20 cellular contexts compared by ENCODE assay signal in genomic region chr2:64120008-64120407, GRCh38. TPM values are rescaled to one million over a fixed set of nuclear protein-coding genes. Genes with fewer than 3 reads are reported as not detected.
DNase-seq lines count a peak whose midpoint lies in the region; ATAC-seq and TF ChIP-seq lines count a peak whose summit lies in the region.
"Had no signal": no experiment of that assay in that cellular context is flagged by ENCODE, and none has a peak within 500 bp of the region (broad histone marks: within the 10 kb centered on the region; RNA-seq: fewer than 3 reads in every experiment).

No MANE protein-coding gene starts in this region.

- DNase-seq in NCI-H524 treated with DMSO at 0.1 percent for 48 hours (lab: John Stamatoyannopoulos, UW) (peak; percentile 19), mammary epithelial cell (no peak), left lung (no peak), upper lobe of right lung (no peak), spleen (no peak), left ventricle myocardium inferior (no peak), NCI-H146 (lab: John Stamatoyannopoulos, UW) (no peak)
- DNase-seq: ACHN, C1 segment of cervical spinal cord, DMS79 treated with DMSO at 0.1 percent for 48 hours, HCEC 1CT, IMR-90, MG63, NCI-H1048, NCI-H1436, NCI-H2029, NCI-H446, NCI-H69, SIG-M5 had no signal

- H3K27ac ChIP-seq in mammary epithelial cell (ENCODE audit: insufficient read depth, low read depth, low read length) (peak overlapping the region; percentile 80), left lung (peak overlapping the region; percentile 28 to 40), upper lobe of right lung (peak overlapping the region; percentile 30), spleen (no peak overlapping the region), left ventricle myocardium inferior (replicated peaks) (no peak overlapping the region)

- H3K27me3 ChIP-seq in mammary epithelial cell (ENCODE audit: insufficient read depth, low read length): no peaks in the 10 kb centered on the region
- no peaks in the 10 kb centered on the region for H3K27me3 ChIP-seq in left lung
- no peaks in the 10 kb centered on the region for H3K27me3 ChIP-seq in upper lobe of right lung
- no peaks in the 10 kb centered on the region for H3K27me3 ChIP-seq in spleen (replicated peaks in 1 of 7)
- H3K27me3 ChIP-seq in left ventricle myocardium inferior (ENCODE audit: low read depth): no peaks in the 10 kb centered on the region
- H3K27me3 ChIP-seq: MG63 had no signal

- WGBS in mammary epithelial cell (ENCODE audit: low coverage, missing lambda C conversion rate): 100% methylated on average over 2 of the region's 2 CpGs
- 93 to 99% (median 97%) methylated on average over 2 of the region's 2 CpGs for WGBS in spleen, 5 donors

- no TSS peak for BruUV-seq in mammary epithelial cell (replicated peaks; lab: Mats Ljungman, UMichigan)

- no peaks in the 10 kb centered on the region for H3K9me3 ChIP-seq in mammary epithelial cell (replicated peaks; ENCODE audit: insufficient read depth, low read length)
- no peaks in the 10 kb centered on the region for H3K9me3 ChIP-seq in left lung
- H3K9me3 ChIP-seq in upper lobe of right lung: no peaks in the 10 kb centered on the region
- H3K9me3 ChIP-seq in spleen: no peaks in the 10 kb centered on the region
- H3K9me3 ChIP-seq in left ventricle myocardium inferior (replicated peaks): peaks cover 7% of the 10 kb centered on the region
- H3K9me3 ChIP-seq: MG63 had no signal

- H3K4me1 ChIP-seq in mammary epithelial cell (ENCODE audit: insufficient read depth, low read length) (peaks cover 29% of the 10 kb centered on the region), left lung (peaks cover 8 to 65% of the 10 kb centered on the region in 2 donors), upper lobe of right lung (peaks cover 50% of the 10 kb centered on the region), spleen (peaks cover 14 to 91% (median 59%) of the 10 kb centered on the region in 6 donors), left ventricle myocardium inferior (peaks cover 57% of the 10 kb centered on the region)

- TF ChIP-seq CTCF in mammary epithelial cell (conservative IDR thresholded peaks at IDR 0.05 in 1 of 2, IDR thresholded peaks at IDR 0.05 in 1 of 2; ENCODE audit: extremely low read depth in 1 of 2, insufficient read depth in 1 of 2, low read depth in 1 of 2, low read length in 2 of 2) (no peak), left lung (IDR thresholded peaks at IDR 0.05) (no peak), upper lobe of right lung (IDR thresholded peaks at IDR 0.05) (no peak), spleen (IDR thresholded peaks at IDR 0.05 in 8 of 11, conservative IDR thresholded peaks at IDR 0.05 in 3 of 11) (no peak), left ventricle myocardium inferior (IDR thresholded peaks at IDR 0.05; ENCODE audit: borderline replicate concordance) (no peak)

- ATAC-seq in left lung: peak; percentile 54
- no peak for ATAC-seq in upper lobe of right lung
- ATAC-seq in HG02884 (IDR thresholded peaks at IDR 0.05; ENCODE audit: unreplicated experiment): no peak

- H4K20me1 ChIP-seq in mammary epithelial cell (ENCODE audit: insufficient read depth, low read length): no peaks in the 10 kb centered on the region

- dilution Hi-C loops in mammary epithelial cell (cut with HindIII; ENCODE audit: low sequenced_read_pairs): no loop called here

- TF ChIP-seq POLR2A in spleen (IDR thresholded peaks at IDR 0.05): no peak

- H2AFZ ChIP-seq in mammary epithelial cell (ENCODE audit: low read depth, low read length): no peak overlapping the region

- no peak overlapping the region for H3K9ac ChIP-seq in mammary epithelial cell (ENCODE audit: insufficient read depth, low read length)

- H3K4me3 ChIP-seq in mammary epithelial cell (replicated peaks in 1 of 3; ENCODE audit: insufficient read depth in 1 of 3, low read depth in 2 of 3, low read length in 3 of 3) (no peak overlapping the region), left lung (no peak overlapping the region), upper lobe of right lung (no peak overlapping the region), spleen (no peak overlapping the region), left ventricle myocardium inferior (no peak overlapping the region)
- H3K4me3 ChIP-seq: MG63 had no signal

- H3K36me3 ChIP-seq in mammary epithelial cell (ENCODE audit: insufficient read depth, low read length) (peaks cover 4% of the 10 kb centered on the region), left lung (peaks cover 0 to 4% of the 10 kb centered on the region in 2 donors), upper lobe of right lung (no peaks in the 10 kb centered on the region), spleen (peaks cover 0 to 13% (median 0%) of the 10 kb centered on the region in 6 donors), left ventricle myocardium inferior (no peaks in the 10 kb centered on the region)
- H3K36me3 ChIP-seq: MG63 had no signal

- CTCF ChIA-PET in mammary epithelial cell (lab: Charles Lee; ENCODE audit: low non-redundant PET): no interaction called here

- intact Hi-C loops in mammary epithelial cell (cut with micrococcal nuclease) (no loop called here), left lung (cut with DNase I) (no loop called here), upper lobe of right lung (cut with DNase I) (no loop called here), spleen (cut with DNase I; ENCODE audit: low total_unique reads) (no loop called here), left ventricle myocardium inferior (cut with micrococcal nuclease) (no loop called here)

- in situ Hi-C loops in mammary epithelial cell (cut with MboI; ENCODE audit: low sequenced_read_pairs in 2 of 2): no loop called here

- H3K79me2 ChIP-seq in mammary epithelial cell (ENCODE audit: insufficient read depth, low read length): peaks cover 85% of the 10 kb centered on the region

- H3K4me2 ChIP-seq in mammary epithelial cell (ENCODE audit: insufficient read depth, low read depth, low read length): peak overlapping the region; percentile 94

RNA-seq across cellular contexts. Expression of gene PELI1, which starts 24.2 kb away (rescaled TPM):
- total RNA-seq in mammary epithelial cell (10 to 100 TPM; 18.9 to 26.7 TPM), left lung (10 to 100 TPM; 37.5 to 41.3 TPM), upper lobe of right lung (35.8 TPM), spleen (10 to 100 TPM; 52.5 to 70.1 (median 59.3) TPM), left ventricle myocardium inferior (6.6 TPM)
- polyA plus RNA-seq in mammary epithelial cell (8.3 TPM), spleen (10 to 100 TPM; 14.5 to 17.2 (median 16.0) TPM)
- 13.1 TPM for polyA minus RNA-seq in mammary epithelial cell

Comparison
In these comparisons a context has a peak if more than half of its experiments do, and no peak if none do; other contexts are left out.
1. H3K27ac ChIP-seq: peak in mammary epithelial cell (single experiment), left lung (2 of 2) and upper lobe of right lung (single experiment); none in spleen (0 of 8) and left ventricle myocardium inferior (single experiment).